ENCODE assay signal across 8 cellular contexts in the genomic region with DNA sequence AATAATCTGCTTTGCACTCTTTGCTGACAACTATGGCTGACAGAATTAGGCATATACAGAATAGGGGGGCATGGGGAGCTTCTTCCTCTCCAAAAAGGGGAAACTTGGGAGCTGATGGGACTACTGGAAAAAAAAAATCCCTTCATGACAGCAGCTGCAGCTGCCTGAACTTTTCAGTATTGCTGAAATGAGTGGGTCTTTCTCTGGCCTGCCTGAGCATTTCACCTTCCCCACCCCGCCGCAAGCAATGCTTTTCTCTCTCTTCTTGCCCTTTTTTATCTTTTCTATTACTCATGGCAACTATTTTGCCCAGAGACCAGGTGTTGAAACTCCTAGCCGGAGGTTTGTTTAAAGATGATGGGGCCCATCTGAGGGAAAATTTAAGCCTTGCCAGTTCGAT.
"Had no signal": no experiment of that assay in that cellular context is flagged by ENCODE, and none has a peak within 500 bp of the region (broad histone marks: within the 10 kb centered on the region; RNA-seq: fewer than 3 reads in every experiment).

No MANE protein-coding gene starts in this region.

- ATAC-seq: HepG2 had no signal

- DNase-seq: GM23248, H9, HCEC 1CT, KG1 had no signal

- H3K9ac ChIP-seq: GM23248 had no signal

- FAIRE-seq: H1, H54, HepG2 had no signal

- H3K27ac ChIP-seq: GM23248, HL-60 had no signal

- H3K4me3 ChIP-seq: GM23248 had no signal

- H2AFZ ChIP-seq: GM23248 had no signal
